In the genomic region with DNA sequence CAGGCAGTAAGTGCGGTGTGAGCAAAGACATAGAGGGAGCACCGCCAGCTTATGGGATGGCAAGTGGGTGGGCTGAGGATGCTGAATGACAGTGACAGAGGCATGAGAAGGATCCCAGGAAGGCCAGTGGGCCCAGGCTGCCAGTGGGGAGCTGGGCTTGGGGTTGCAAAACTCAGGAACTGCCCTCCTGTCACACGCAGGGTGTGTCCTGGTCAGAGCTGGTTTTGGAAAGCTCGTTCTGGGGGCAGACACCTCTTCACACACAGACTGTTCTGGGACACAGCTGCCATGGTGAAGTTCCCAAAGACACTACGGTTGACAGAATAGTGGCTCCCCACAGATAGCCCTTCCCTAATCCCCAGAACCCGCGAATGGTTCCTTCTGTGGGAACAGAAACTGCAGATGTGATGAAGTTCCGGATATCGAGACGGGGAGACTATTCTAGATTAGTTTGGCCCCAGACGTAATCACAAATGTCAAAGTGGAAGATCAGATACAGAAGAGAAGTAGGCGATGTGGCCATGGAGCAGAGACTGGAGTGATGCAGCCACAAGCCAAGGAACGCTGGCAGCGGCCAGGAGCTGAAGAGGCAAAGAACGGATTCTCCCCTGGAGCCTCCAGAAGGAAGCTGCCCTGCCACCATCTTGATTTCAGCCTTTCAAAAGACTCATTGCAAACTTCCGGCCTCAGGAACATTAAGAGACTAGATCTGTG, we compare ENCODE assay signal across 13 cellular contexts.
"Had no signal": no experiment of that assay in that cellular context is flagged by ENCODE, and none has a peak within 500 bp of the region (broad histone marks: within the 10 kb centered on the region; RNA-seq: fewer than 3 reads in every experiment).

No MANE protein-coding gene starts in this region.

- H3K4me1 Mint-ChIP-seq: memory B cell had no signal

- H3K4me3 ChIP-seq: psoas muscle, sigmoid colon, thoracic aorta had no signal

- H3K36me3 ChIP-seq: sigmoid colon, thoracic aorta had no signal

- ATAC-seq: psoas muscle had no signal

- H3K9me3 Mint-ChIP-seq: activated CD4-positive, alpha-beta memory T cell treated with anti-CD3 and anti-CD28 coated beads for 36 hours; activated naive CD4-positive, alpha-beta T cell treated with anti-CD3 and anti-CD28 coated beads for 36 hours had no signal

- H3K4me1 ChIP-seq: sigmoid colon had no signal

- H3K27ac Mint-ChIP-seq: activated CD4-positive, alpha-beta memory T cell treated with anti-CD3 and anti-CD28 coated beads for 36 hours; activated naive CD4-positive, alpha-beta T cell treated with anti-CD3 and anti-CD28 coated beads for 36 hours; dendritic cell treated with granulocyte-macrophage colony-stimulating factor and Interleukin-4, amounts not matched to agents 40 ng/mL and 50 ng/mL, for 4 days; memory B cell; stimulated activated naive CD8-positive, alpha-beta T cell treated with anti-CD3 and anti-CD28 coated beads, Interleukin-15, Interleukin-2, amounts not matched to agents 100 ng/mL and 50 ng/mL, for 24 hours had no signal

- H3K9me3 ChIP-seq: psoas muscle, sigmoid colon, thoracic aorta had no signal

- H3K4me3 Mint-ChIP-seq: activated CD4-positive, alpha-beta memory T cell treated with anti-CD3 and anti-CD28 coated beads for 36 hours; activated naive CD4-positive, alpha-beta T cell treated with anti-CD3 and anti-CD28 coated beads for 36 hours; dendritic cell treated with granulocyte-macrophage colony-stimulating factor and Interleukin-4, amounts not matched to agents 40 ng/mL and 50 ng/mL, for 4 days; memory B cell; stimulated activated naive CD8-positive, alpha-beta T cell treated with anti-CD3 and anti-CD28 coated beads, Interleukin-15, Interleukin-2, amounts not matched to agents 100 ng/mL and 50 ng/mL, for 24 hours had no signal

- H3K27me3 Mint-ChIP-seq: stimulated activated naive CD8-positive, alpha-beta T cell treated with anti-CD3 and anti-CD28 coated beads, Interleukin-15, Interleukin-2, amounts not matched to agents 100 ng/mL and 50 ng/mL, for 24 hours had no signal

- H3K27ac ChIP-seq: psoas muscle, sigmoid colon, thoracic aorta, VCaP had no signal

- H3K36me3 Mint-ChIP-seq: activated CD4-positive, alpha-beta memory T cell treated with anti-CD3 and anti-CD28 coated beads for 36 hours; memory B cell had no signal

- DNase-seq: activated CD4-positive, alpha-beta memory T cell treated with anti-CD3 and anti-CD28 coated beads for 36 hours; activated naive CD4-positive, alpha-beta T cell treated with anti-CD3 and anti-CD28 coated beads for 36 hours; caudate nucleus; nucleus accumbens; psoas muscle; sigmoid colon; stimulated activated CD4-positive, alpha-beta T cell treated with anti-CD3 and anti-CD28 coated beads, Interleukin-4, amount 100 ng/mL, for 1 hour; T-helper 9 cell had no signal
